ENCODE assay signal across 15 cellular contexts in the genomic region with DNA sequence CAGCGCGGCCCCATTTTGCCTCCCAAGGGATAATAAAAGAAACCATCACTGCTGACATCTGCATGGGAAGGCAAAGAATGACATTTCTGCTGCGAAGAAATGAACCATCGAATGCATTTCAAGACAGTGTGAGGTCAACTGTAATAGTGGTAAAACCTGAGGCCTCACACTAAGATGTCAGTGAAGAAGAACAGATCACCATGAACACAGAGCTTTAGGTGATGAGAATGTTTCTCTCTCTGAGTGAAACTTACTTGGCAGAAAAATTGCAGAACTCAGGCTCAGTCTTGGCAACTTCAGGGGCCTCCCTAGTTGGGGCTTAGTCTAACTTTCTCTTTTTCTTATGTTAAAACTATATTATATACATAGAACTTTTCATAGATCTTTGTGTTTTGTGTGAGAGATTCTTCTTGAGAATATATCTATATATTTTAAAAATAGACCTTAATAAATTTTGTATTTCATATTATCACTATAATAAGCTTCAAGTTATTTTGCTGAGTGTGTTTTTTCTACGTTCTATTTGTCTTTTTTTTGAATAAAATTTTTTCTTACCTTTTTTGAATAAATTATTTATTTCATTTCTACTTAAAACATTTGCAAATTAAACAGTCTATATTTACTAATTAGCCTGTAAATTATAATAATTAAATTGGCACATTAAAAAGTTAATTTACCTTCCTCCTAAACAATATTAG.
"Had no signal": no experiment of that assay in that cellular context is flagged by ENCODE, and none has a peak within 500 bp of the region (broad histone marks: within the 10 kb centered on the region; RNA-seq: fewer than 3 reads in every experiment).

No MANE protein-coding gene starts in this region.

- H3K36me3 ChIP-seq: brain microvascular endothelial cell, esophagus muscularis mucosa, left lung had no signal

- H3K9me3 ChIP-seq: esophagus muscularis mucosa, left lung, testis had no signal

- DNase-seq: activated CD4-positive, alpha-beta T cell treated with anti-CD3 and anti-CD28 coated beads, Interleukin-2, amount 10 ng/mL, durations not matched to agents 7 days and 5 days; activated CD4-positive, CD25-positive, alpha-beta regulatory T cell; activated T-cell treated with anti-CD3 and anti-CD28 coated beads, Interleukin-2, amount 50 U/mL, for 1 hour; amygdala; brain microvascular endothelial cell; cerebellar nuclear complex; foreskin keratinocyte; head of caudate nucleus; left lung; nephron progenitor cell; stimulated activated CD4-positive, alpha-beta T cell treated with anti-CD3 and anti-CD28 coated beads, Interleukin-4, amount 100 ng/mL, for 1 hour; stimulated activated CD8-positive, alpha-beta memory T cell treated with anti-CD3 and anti-CD28 coated beads, Interleukin-4, amount 100 ng/mL, for 48 hours; stimulated activated naive CD8-positive, alpha-beta T cell treated with anti-CD3 and anti-CD28 coated beads, Interleukin-15, amount 100 ng/mL, for 72 hours; testis had no signal

- H3K27me3 ChIP-seq: brain microvascular endothelial cell, esophagus muscularis mucosa, left lung, testis had no signal

- H3K27ac ChIP-seq: brain microvascular endothelial cell, esophagus muscularis mucosa, foreskin keratinocyte, left lung, testis had no signal

- H3K4me3 ChIP-seq: esophagus muscularis mucosa, left lung, testis had no signal

- H3K4me1 ChIP-seq: left lung, testis had no signal

- ATAC-seq: foreskin keratinocyte; left lung; stimulated activated naive CD8-positive, alpha-beta T cell treated with anti-CD3 and anti-CD28 coated beads, Interleukin-15, amount 100 ng/mL, for 72 hours had no signal
